In genomic region chr1:15758537-15758936, GRCh38 we compare ENCODE assay signal across 8 cellular contexts.
DNase-seq lines count a peak whose midpoint lies in the region; ATAC-seq lines count a peak whose summit lies in the region.

Gene FBLIM1 (plus strand): TSS chr1:15758795. CDS start chr1:15764984, 6,189 bp downstream.

- peaks cover 30% of the 10 kb centered on the region for H3K27me3 ChIP-seq in iPS-20b (ENCODE audit: insufficient read depth, low read length)

- H3K27ac Mint-ChIP-seq in T-helper 1 cell treated with Interleukin-12 subunit alpha and Interleukin-12 subunit beta and Interleukin-4 antibody, amounts not matched to agents 30 μg/mL and 1 μg/mL, for 36 hours = no peak within 1 kb of the TSS

- no peaks in the 10 kb centered on the region for H3K9me3 Mint-ChIP-seq in T-helper 1 cell treated with Interleukin-12 subunit alpha and Interleukin-12 subunit beta and Interleukin-4 antibody, amounts not matched to agents 30 μg/mL and 1 μg/mL, for 36 hours

- peak within 1 kb of the TSS; percentile 88 for H3K9ac ChIP-seq in iPS-20b (ENCODE audit: low read depth, low read length)

- DNase-seq in T-helper 1 cell (no peak), astrocyte of the hippocampus (ENCODE audit: low read depth, low spot score) (peak; percentile 73)
- no peak for DNase-seq in stimulated activated CD4-positive, alpha-beta T cell treated with anti-CD3 and anti-CD28 coated beads, Interleukin-4, amount 100 ng/mL, for 4 hours
- no peak for DNase-seq in activated CD4-positive, alpha-beta T cell treated with anti-CD3 and anti-CD28 coated beads for 48 hours

- no peaks in the 10 kb centered on the region for H3K36me3 Mint-ChIP-seq in T-helper 1 cell treated with Interleukin-12 subunit alpha and Interleukin-12 subunit beta and Interleukin-4 antibody, amounts not matched to agents 30 μg/mL and 1 μg/mL, for 36 hours (ENCODE audit: low read depth)

- H3K4me3 Mint-ChIP-seq in T-helper 1 cell treated with Interleukin-12 subunit alpha and Interleukin-12 subunit beta and Interleukin-4 antibody, amounts not matched to agents 30 μg/mL and 1 μg/mL, for 36 hours = peak within 1 kb of the TSS; percentile 21

- peaks cover 8% of the 10 kb centered on the region for H3K4me1 Mint-ChIP-seq in T-helper 1 cell treated with Interleukin-12 subunit alpha and Interleukin-12 subunit beta and Interleukin-4 antibody, amounts not matched to agents 30 μg/mL and 1 μg/mL, for 36 hours (ENCODE audit: low read depth)

- H3K9me3 ChIP-seq in iPS-20b (ENCODE audit: insufficient read depth, low read depth, low read length) = no peaks in the 10 kb centered on the region

- H3K36me3 ChIP-seq in iPS-20b (ENCODE audit: insufficient read depth, low read depth, low read length) = 0 out of 2 replicates have a peak, but pooled peaks cover 3% of the 10 kb centered on the region

- H3K4me3 ChIP-seq in iPS-20b (ENCODE audit: low read length) (peak within 1 kb of the TSS; percentile 87), skin epidermis (peak within 1 kb of the TSS; percentile 34 to 78 (median 67))

- ATAC-seq in HG02588 (IDR thresholded peaks at IDR 0.05; ENCODE audit: unreplicated experiment) = no peak

- peaks cover 66% of the 10 kb centered on the region for H3K27me3 Mint-ChIP-seq in T-helper 1 cell treated with Interleukin-12 subunit alpha and Interleukin-12 subunit beta and Interleukin-4 antibody, amounts not matched to agents 30 μg/mL and 1 μg/mL, for 36 hours (ENCODE audit: low read depth)

- H3K4me1 ChIP-seq in iPS-20b (ENCODE audit: insufficient read depth, low read length) = peaks cover 28% of the 10 kb centered on the region

- H3K27ac ChIP-seq in iPS-20b (ENCODE audit: low read length) = peak within 1 kb of the TSS; percentile 4
- H3K27ac ChIP-seq in skin epidermis = peak within 1 kb of the TSS; percentile 48 to 95 (median 83)
